Comparison of ENCODE assay signal across 28 cellular contexts in genomic region chr3:73812054-73812453, GRCh38.
"Had no signal": no experiment of that assay in that cellular context is flagged by ENCODE, and none has a peak within 500 bp of the region (broad histone marks: within the 10 kb centered on the region; RNA-seq: fewer than 3 reads in every experiment).

No MANE protein-coding gene starts in this region.

- H3K4me2 ChIP-seq: smooth muscle cell had no signal

- H3K36me3 ChIP-seq: neutrophil, pancreas, spleen, suprapubic skin, tibial artery, transverse colon, upper lobe of right lung, uterus had no signal

- ATAC-seq: naive thymus-derived CD8-positive, alpha-beta T cell; natural killer cell treated with Interleukin-12 subunit alpha and Interleukin-12 subunit beta and Interleukin-15 and Interleukin-18, amount 100 ng/mL, for 72 hours; pancreas; psoas muscle; right cardiac atrium; sciatic nerve; stimulated activated memory B cell treated with anti-CD40 and anti-IgM and Interleukin-4, amounts not matched to agents 10 μg/mL and 1 μg/mL and 100 μg/mL, for 72 hours; stimulated activated naive CD8-positive, alpha-beta T cell treated with anti-CD3 and anti-CD28 coated beads, Interleukin-15, amount 100 ng/mL, for 72 hours; stimulated activated naive CD8-positive, alpha-beta T cell treated with anti-CD3 and anti-CD28 coated beads, Interleukin-15, Interleukin-2, amounts not matched to agents 100 U/mL and 50 U/mL, for 24 hours; upper lobe of right lung had no signal

- H3K4me1 ChIP-seq: pancreas, psoas muscle, spleen, testis, transverse colon, upper lobe of right lung had no signal

- H3K27me3 ChIP-seq: neutrophil, pancreas, spleen, suprapubic skin, testis, tibial artery, transverse colon, upper lobe of right lung, uterus had no signal

- FAIRE-seq: pancreas had no signal

- H3K4me3 ChIP-seq: pancreas, psoas muscle, skin epidermis, smooth muscle cell, spleen, suprapubic skin, testis, tibial artery, transverse colon, upper lobe of right lung, uterus had no signal

- H3K27ac ChIP-seq: neutrophil, pancreas, psoas muscle, skin epidermis, spleen, suprapubic skin, testis, tibial artery, transverse colon, upper lobe of right lung, uterus had no signal

- H3K9me3 ChIP-seq: neutrophil, pancreas, psoas muscle, suprapubic skin, testis, tibial artery, transverse colon, upper lobe of right lung, uterus had no signal

- DNase-seq: naive thymus-derived CD8-positive, alpha-beta T cell; nephron progenitor cell; nucleus accumbens; pancreas; psoas muscle; right cardiac atrium; spleen; stimulated activated CD4-positive, alpha-beta T cell treated with anti-CD3 and anti-CD28 coated beads, Interleukin-12 subunit alpha, Interleukin-12 subunit beta, amount 100 ng/mL, for 4 hours; stimulated activated CD4-positive, alpha-beta T cell treated with anti-CD3 and anti-CD28 coated beads, Interleukin-1b, Interleukin-23, amount 100 ng/mL, for 48 hours; stimulated activated CD4-positive, alpha-beta T cell treated with anti-CD3 and anti-CD28 coated beads, Interleukin-4, amount 100 ng/mL, for 1 hour; stimulated activated CD4-positive, alpha-beta T cell treated with anti-CD3 and anti-CD28 coated beads, Interleukin-4, amount 100 ng/mL, for 4 hours; stimulated activated CD8-positive, alpha-beta memory T cell treated with anti-CD3 and anti-CD28 coated beads, Interleukin-4, amount 100 ng/mL, for 48 hours; stimulated activated naive CD4-positive, alpha-beta T cell; stimulated activated naive CD8-positive, alpha-beta T cell treated with anti-CD3 and anti-CD28 coated beads, Interleukin-15, amount 100 ng/mL, for 72 hours; stimulated activated naive CD8-positive, alpha-beta T cell treated with anti-CD3 and anti-CD28 coated beads, Interleukin-15, Interleukin-2, amounts not matched to agents 100 U/mL and 50 U/mL, for 24 hours; substantia nigra; testis; tibial artery; transverse colon; upper lobe of right lung; uterus had no signal
